Comparison of ENCODE assay signal across 8 cellular contexts in genomic region chr7:151060113-151060415, GRCh38. TPM values are rescaled to one million over a fixed set of nuclear protein-coding genes. Genes with fewer than 3 reads are reported as not detected.
DNase-seq lines count a peak whose midpoint lies in the region; TF ChIP-seq lines count a peak whose summit lies in the region.

No MANE protein-coding gene starts in this region.

- intact Hi-C loops in dorsolateral prefrontal cortex (cut with DNase I), result loop anchor here in 1 of 2 donors (1.0 kb wide), 1 partner anchor 20 kb away; the partner anchor contains the start of gene FASTK

- H3K36me3 ChIP-seq in BLaER1 treated with 17β-estradiol and CSF1 and Interleukin-3, amounts not matched to agents 10 nM and 100 nM, result peaks cover 12 to 34% (median 29%) of the 10 kb centered on the region in 11 experiments

- DNase-seq in NCI-H526 (lab: John Stamatoyannopoulos, UW), result peak; percentile 60 to 83
- no peak for DNase-seq in dorsolateral prefrontal cortex
- no peak for DNase-seq in nephron progenitor cell
- no peak for DNase-seq in NCI-H510A (lab: John Stamatoyannopoulos, UW)
- DNase-seq in DMS53 treated with DMSO at 0.1 percent for 48 hours (lab: John Stamatoyannopoulos, UW; ENCODE audit: unreplicated experiment), result no peak
- no peak for DNase-seq in NCI-H1694 (lab: John Stamatoyannopoulos, UW)
- DNase-seq in NCI-H446 treated with DMSO at 0.1 percent for 48 hours (lab: John Stamatoyannopoulos, UW), result no peak

- no peaks in the 10 kb centered on the region for H3K27me3 ChIP-seq in BLaER1 treated with 17β-estradiol and CSF1 and Interleukin-3, amounts not matched to agents 10 nM and 100 nM
- H3K27me3 ChIP-seq in dorsolateral prefrontal cortex, result peaks cover 0 to 7% (median 0%) of the 10 kb centered on the region in 45 donors

- H3K9ac ChIP-seq in BLaER1 treated with 17β-estradiol and CSF1 and Interleukin-3, amounts not matched to agents 10 nM and 100 nM, result peak overlapping the region; percentile 79 to 88 (median 85)

- peak in 7 of 56 donors; percentile 2 to 33 (median 10) for TF ChIP-seq CTCF in dorsolateral prefrontal cortex (IDR thresholded peaks at IDR 0.05 in 54 of 56, conservative IDR thresholded peaks at IDR 0.05 in 2 of 56; ENCODE audit: low read depth in 1 of 56, partially characterized antibody in 56 of 56)
- peak; percentile 1 for TF ChIP-seq CTCF in nephron progenitor cell (IDR thresholded peaks at IDR 0.05)

- H3K4me2 ChIP-seq in BLaER1 treated with 17β-estradiol and CSF1 and Interleukin-3, amounts not matched to agents 10 nM and 100 nM, result peak overlapping the region; percentile 87 to 100 (median 97)

- H3K27me3 Mint-ChIP-seq in nephron progenitor cell (ENCODE audit: low read depth, poor library complexity), result peaks cover 31% of the 10 kb centered on the region

- H3K9me3 ChIP-seq in BLaER1 treated with 17β-estradiol and CSF1 and Interleukin-3, amounts not matched to agents 10 nM and 100 nM (replicated peaks in 1 of 11), result no peaks in the 10 kb centered on the region

- peak overlapping the region; percentile 76 to 97 (median 88) for H3K4me3 ChIP-seq in BLaER1 treated with 17β-estradiol and CSF1 and Interleukin-3, amounts not matched to agents 10 nM and 100 nM
- H3K4me3 ChIP-seq in dorsolateral prefrontal cortex, result peak overlapping the region; percentile 45 to 95 (median 81)

- H3K27ac Mint-ChIP-seq in nephron progenitor cell, result no peak overlapping the region

- peak overlapping the region; percentile 92 for H3K4me3 Mint-ChIP-seq in nephron progenitor cell

- H3K4me1 Mint-ChIP-seq in nephron progenitor cell, result peaks cover 55% of the 10 kb centered on the region

- peaks cover 20 to 49% (median 29%) of the 10 kb centered on the region in 11 experiments; a peak in 20 of 22 replicates for H4K20me1 ChIP-seq in BLaER1 treated with 17β-estradiol and CSF1 and Interleukin-3, amounts not matched to agents 10 nM and 100 nM

- H3K36me3 Mint-ChIP-seq in nephron progenitor cell (ENCODE audit: low read depth), result no peaks in the 10 kb centered on the region

- no peaks in the 10 kb centered on the region for H3K9me3 Mint-ChIP-seq in nephron progenitor cell

- peak overlapping the region in 10 of 11 experiments; percentile 70 to 90 (median 84); a peak in 21 of 22 replicates for H3K27ac ChIP-seq in BLaER1 treated with 17β-estradiol and CSF1 and Interleukin-3, amounts not matched to agents 10 nM and 100 nM
- peak overlapping the region in 58 of 59 donors; percentile 66 to 100 (median 100) for H3K27ac ChIP-seq in dorsolateral prefrontal cortex

- H3K4me1 ChIP-seq in BLaER1 treated with 17β-estradiol and CSF1 and Interleukin-3, amounts not matched to agents 10 nM and 100 nM, result peaks cover 39 to 49% (median 44%) of the 10 kb centered on the region in 10 experiments

RNA-seq across cellular contexts. Expression of gene SLC4A2, which starts 0.7 kb away (rescaled TPM):
- 100 to 1,000 TPM in 1 of 120 experiments, 10 to 100 TPM in 119; 15.3 to 100 (median 42.1) TPM for total RNA-seq in dorsolateral prefrontal cortex

RNA-seq across cellular contexts. Expression of gene CDK5, which starts 2.4 kb away (rescaled TPM):
- 10 to 100 TPM; 24.9 to 86.2 (median 58.7) TPM for total RNA-seq in dorsolateral prefrontal cortex

RNA-seq across cellular contexts. Expression of gene ASIC3, which starts 11.7 kb away (rescaled TPM):
- total RNA-seq in dorsolateral prefrontal cortex, result 10 to 100 TPM in 119 of 120 experiments, 1 to 10 TPM in 1; 8.5 to 47.8 (median 23.1) TPM

RNA-seq across cellular contexts. Expression of gene FASTK, which starts 20.5 kb away (rescaled TPM):
- total RNA-seq in dorsolateral prefrontal cortex, result 100 to 1,000 TPM in 1 of 120 experiments, 10 to 100 TPM in 119; 53.2 to 105 (median 70.3) TPM

RNA-seq across cellular contexts. Expression of gene TMUB1, which starts 23.2 kb away (rescaled TPM):
- total RNA-seq in dorsolateral prefrontal cortex, result 10 to 100 TPM; 17.3 to 45.4 (median 25.2) TPM

Comparison
In these comparisons a context has a peak if more than half of its experiments do, and no peak if none do; other contexts are left out.
1. DNase-seq: peak in NCI-H526 (2 of 2); none in dorsolateral prefrontal cortex (0 of 10), nephron progenitor cell (single experiment), NCI-H510A (single experiment), DMS53 treated with DMSO at 0.1 percent for 48 hours (single experiment), NCI-H1694 (single experiment) and NCI-H446 treated with DMSO at 0.1 percent for 48 hours (single experiment).